10 cellular contexts compared by ENCODE assay signal in the genomic region with DNA sequence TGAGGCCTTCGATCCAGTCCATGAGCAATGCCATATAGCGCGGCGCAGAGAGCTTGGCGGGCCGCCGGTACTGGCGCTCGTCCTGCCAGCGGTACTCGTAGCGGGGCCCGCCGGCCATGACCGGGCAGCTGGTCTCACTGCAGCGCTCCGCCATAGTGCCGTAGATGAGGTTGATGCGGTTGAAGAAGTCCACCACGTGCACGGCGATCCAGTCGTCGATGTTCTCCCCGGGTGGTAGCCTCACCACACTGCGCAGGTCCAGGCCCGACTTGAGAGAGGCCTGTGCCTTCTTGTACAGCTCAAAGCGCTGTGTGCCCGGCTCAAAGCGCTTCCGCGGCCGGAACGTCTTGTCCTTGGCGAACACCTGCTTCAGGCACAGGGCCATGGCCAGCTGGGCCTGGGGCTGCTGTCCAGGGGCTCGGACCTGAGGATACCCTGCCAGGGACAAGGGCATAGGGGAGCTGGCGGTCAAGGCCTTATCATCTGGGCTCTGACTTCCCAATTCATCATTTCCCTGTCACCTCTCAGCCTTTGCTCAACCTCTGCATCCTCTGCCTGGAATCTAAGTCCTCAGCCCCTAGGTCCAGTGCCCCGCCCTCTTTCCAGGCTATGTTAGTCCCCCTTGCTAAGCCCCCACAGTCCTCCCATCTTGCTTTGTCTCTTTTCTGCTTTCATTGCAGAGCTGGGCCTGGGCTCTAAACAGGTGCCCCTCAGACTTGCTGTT. TPM values are rescaled to one million over a fixed set of nuclear protein-coding genes. Genes with fewer than 3 reads are reported as not detected.
DNase-seq lines count a peak whose midpoint lies in the region; ATAC-seq and TF ChIP-seq lines count a peak whose summit lies in the region.
"Had no signal": no experiment of that assay in that cellular context is flagged by ENCODE, and none has a peak within 500 bp of the region (broad histone marks: within the 10 kb centered on the region; RNA-seq: fewer than 3 reads in every experiment).

No MANE protein-coding gene starts in this region.

- H3K36me3 Mint-ChIP-seq in activated naive CD8-positive, alpha-beta T cell treated with anti-CD3 and anti-CD28 coated beads, Interleukin-2, amount 10 ng/mL, durations not matched to agents 7 days and 5 days: peaks cover 24% of the 10 kb centered on the region
- peaks cover 12% of the 10 kb centered on the region for H3K36me3 Mint-ChIP-seq in activated naive CD8-positive, alpha-beta T cell treated with anti-CD3 and anti-CD28 coated beads, Interleukin-2, amount 50 U/mL, for 24 hours (ENCODE audit: low read depth)

- no CpG with 5 or more reads among the region's 38 CpGs for WGBS in neuronal stem cell (ENCODE audit: extremely low coverage in 2 of 2, insufficient read length in 2 of 2, insufficient replicate concordance in 1 of 2), 2 donors

- H4K8ac ChIP-seq in neuronal stem cell (ENCODE audit: low read depth, low read length): no peak overlapping the region

- H3K18ac ChIP-seq in neuronal stem cell (ENCODE audit: low read length): peak overlapping the region; percentile 93

- intact Hi-C loops in vagina (cut with DNase I): loop anchor here (10.0 kb wide), 1 partner anchor 112 kb away; no protein-coding TSS in a partner anchor

- peak overlapping the region; percentile 97 for H2BK15ac ChIP-seq in neuronal stem cell (ENCODE audit: low read length)

- TF ChIP-seq POLR2A in vagina (IDR thresholded peaks at IDR 0.05): no peak

- no peaks in the 10 kb centered on the region for H3K9me3 Mint-ChIP-seq in activated naive CD8-positive, alpha-beta T cell treated with anti-CD3 and anti-CD28 coated beads, Interleukin-2, amount 10 ng/mL, durations not matched to agents 7 days and 5 days
- H3K9me3 Mint-ChIP-seq in activated naive CD8-positive, alpha-beta T cell treated with anti-CD3 and anti-CD28 coated beads, Interleukin-2, amount 50 U/mL, for 24 hours: no peaks in the 10 kb centered on the region

- H3K4me3 Mint-ChIP-seq in activated naive CD8-positive, alpha-beta T cell treated with anti-CD3 and anti-CD28 coated beads, Interleukin-2, amount 10 ng/mL, durations not matched to agents 7 days and 5 days: peak overlapping the region; percentile 33
- no peak overlapping the region for H3K4me3 Mint-ChIP-seq in activated naive CD8-positive, alpha-beta T cell treated with anti-CD3 and anti-CD28 coated beads, Interleukin-2, amount 50 U/mL, for 24 hours

- H3K4me1 ChIP-seq in neuronal stem cell (ENCODE audit: control insufficient read depth in 2 of 2, insufficient read depth in 1 of 2, low read depth in 1 of 2, low read length in 2 of 2): peaks cover 20 to 26% of the 10 kb centered on the region in 2 donors
- peaks cover 66% of the 10 kb centered on the region for H3K4me1 ChIP-seq in vagina

- ATAC-seq in activated naive CD8-positive, alpha-beta T cell treated with anti-CD3 and anti-CD28 coated beads, Interleukin-2, amount 10 ng/mL, durations not matched to agents 7 days and 5 days (ENCODE audit: low read depth): no peak
- ATAC-seq in activated naive CD8-positive, alpha-beta T cell treated with anti-CD3 and anti-CD28 coated beads, Interleukin-2, amount 50 U/mL, for 24 hours: no peak

- peak overlapping the region; percentile 57 for H3K27ac Mint-ChIP-seq in activated naive CD8-positive, alpha-beta T cell treated with anti-CD3 and anti-CD28 coated beads, Interleukin-2, amount 10 ng/mL, durations not matched to agents 7 days and 5 days
- H3K27ac Mint-ChIP-seq in activated naive CD8-positive, alpha-beta T cell treated with anti-CD3 and anti-CD28 coated beads, Interleukin-2, amount 50 U/mL, for 24 hours: no peak overlapping the region

- peak overlapping the region; percentile 97 for H3K4ac ChIP-seq in neuronal stem cell (ENCODE audit: low read length)

- peak overlapping the region; percentile 61 for H3K9ac ChIP-seq in neuronal stem cell (ENCODE audit: low read depth, low read length, poor library complexity)

- no peaks in the 10 kb centered on the region for H3K9me3 ChIP-seq in neuronal stem cell (replicated peaks in 1 of 2; ENCODE audit: control insufficient read depth in 2 of 2, insufficient read depth in 1 of 2, low read depth in 1 of 2, low read length in 2 of 2)
- H3K9me3 ChIP-seq in vagina: no peaks in the 10 kb centered on the region

- peaks cover 38% of the 10 kb centered on the region for H3K4me1 Mint-ChIP-seq in activated naive CD8-positive, alpha-beta T cell treated with anti-CD3 and anti-CD28 coated beads, Interleukin-2, amount 10 ng/mL, durations not matched to agents 7 days and 5 days
- H3K4me1 Mint-ChIP-seq in activated naive CD8-positive, alpha-beta T cell treated with anti-CD3 and anti-CD28 coated beads, Interleukin-2, amount 50 U/mL, for 24 hours: peaks cover 47% of the 10 kb centered on the region

- H3K27me3 Mint-ChIP-seq in activated naive CD8-positive, alpha-beta T cell treated with anti-CD3 and anti-CD28 coated beads, Interleukin-2, amount 10 ng/mL, durations not matched to agents 7 days and 5 days: peaks cover 2% of the 10 kb centered on the region
- no peaks in the 10 kb centered on the region for H3K27me3 Mint-ChIP-seq in activated naive CD8-positive, alpha-beta T cell treated with anti-CD3 and anti-CD28 coated beads, Interleukin-2, amount 50 U/mL, for 24 hours

- no peak for TF ChIP-seq CTCF in foreskin fibroblast (IDR thresholded peaks at IDR 0.05; ENCODE audit: low read depth, low read length)
- TF ChIP-seq CTCF in vagina (IDR thresholded peaks at IDR 0.05): no peak

- peak overlapping the region; percentile 81 for H2AFZ ChIP-seq in neuronal stem cell (ENCODE audit: low read length)

- peak overlapping the region; percentile 7 to 28 for H3K4me3 ChIP-seq in foreskin fibroblast (ENCODE audit: low read depth in 1 of 2, low read length in 2 of 2)
- no peak overlapping the region for H3K4me3 ChIP-seq in neuronal stem cell (ENCODE audit: low read length in 2 of 2)
- peak overlapping the region; percentile 28 to 32 for H3K4me3 ChIP-seq in vagina

- no peaks in the 10 kb centered on the region for H3K36me3 ChIP-seq in neuronal stem cell (replicated peaks in 1 of 2; ENCODE audit: control insufficient read depth in 2 of 2, insufficient read depth in 2 of 2, low read length in 2 of 2)
- H3K36me3 ChIP-seq in vagina: peaks cover 0 to 15% of the 10 kb centered on the region in 2 donors

- peak overlapping the region; percentile 31 for H3K23ac ChIP-seq in neuronal stem cell (ENCODE audit: low read depth, low read length, poor library complexity)

- H4K91ac ChIP-seq in neuronal stem cell (ENCODE audit: low read depth, low read length, poor library complexity): no peak overlapping the region

- H2BK5ac ChIP-seq in neuronal stem cell (ENCODE audit: low read length): peak overlapping the region; percentile 92

- peak overlapping the region; percentile 41 for H3K4me2 ChIP-seq in neuronal stem cell (ENCODE audit: insufficient read depth, low read length, poor library complexity, severe bottlenecking)

- POLR2A ChIA-PET in activated naive CD8-positive, alpha-beta T cell treated with anti-CD3 and anti-CD28 coated beads, Interleukin-2, amount 10 ng/mL, durations not matched to agents 7 days and 5 days (lab: Charles Lee): interaction anchor here (0.5 to 5.2 kb wide), 5 partner anchors 8 to 73 kb away, joined by 3 to 91 read pairs (median 3); a partner anchor contains a TSS

- peak overlapping the region; percentile 97 for H2AK5ac ChIP-seq in neuronal stem cell (ENCODE audit: low read depth, low read length)

- peak overlapping the region; percentile 95 for H2BK12ac ChIP-seq in neuronal stem cell (ENCODE audit: low read length)

- DNase-seq in activated naive CD8-positive, alpha-beta T cell treated with anti-CD3 and anti-CD28 coated beads, Interleukin-2, amount 10 ng/mL, durations not matched to agents 7 days and 5 days: no peak
- no peak for DNase-seq in activated naive CD8-positive, alpha-beta T cell treated with anti-CD3 and anti-CD28 coated beads, Interleukin-2, amount 50 U/mL, for 24 hours
- no peak for DNase-seq in foreskin fibroblast
- DNase-seq in neuronal stem cell (ENCODE audit: low spot score): peak; percentile 37
- DNase-seq in vagina (ENCODE audit: extremely low spot score in 2 of 2): no peak
- DNase-seq in DMS53 (lab: John Stamatoyannopoulos, UW): no peak
- DNase-seq in NCI-H446 (lab: John Stamatoyannopoulos, UW): no peak
- no peak for DNase-seq in NCI-H510A treated with DMSO at 0.1 percent for 48 hours (lab: John Stamatoyannopoulos, UW)
- DNase-seq: SIG-M5 had no signal

- peak overlapping the region; percentile 12 for H2BK120ac ChIP-seq in neuronal stem cell (ENCODE audit: low read depth, low read length)

- H3K27me3 ChIP-seq in neuronal stem cell (ENCODE audit: control insufficient read depth in 3 of 3, insufficient read depth in 3 of 3, low read depth in 1 of 3, low read length in 3 of 3): peaks cover 0 to 10% (median 5%) of the 10 kb centered on the region in 3 experiments
- no peaks in the 10 kb centered on the region for H3K27me3 ChIP-seq in vagina

- no peaks in the 10 kb centered on the region for H3K79me1 ChIP-seq in neuronal stem cell (ENCODE audit: low read depth, low read length)

- peak overlapping the region; percentile 57 for H3K14ac ChIP-seq in neuronal stem cell (ENCODE audit: low read length)

- H3K27ac ChIP-seq in neuronal stem cell (replicated peaks; ENCODE audit: low read length) (peak overlapping the region; percentile 86), vagina (peak overlapping the region; percentile 92)

RNA-seq across cellular contexts. Expression of a gene that starts 3.5 kb away (rescaled TPM):
- 10 to 100 TPM; 21.0 to 23.8 TPM for total RNA-seq in activated naive CD8-positive, alpha-beta T cell treated with anti-CD3 and anti-CD28 coated beads, Interleukin-2, amount 10 ng/mL, durations not matched to agents 7 days and 5 days
- polyA plus RNA-seq in neuronal stem cell (2013, experiment 1 of 2): 2.6 TPM
- polyA plus RNA-seq in neuronal stem cell (2013, experiment 2 of 2): 2.5 TPM
- 33.9 TPM for total RNA-seq in vagina

RNA-seq across cellular contexts. Expression of a gene that starts 9.0 kb away (rescaled TPM):
- total RNA-seq in activated naive CD8-positive, alpha-beta T cell treated with anti-CD3 and anti-CD28 coated beads, Interleukin-2, amount 10 ng/mL, durations not matched to agents 7 days and 5 days: 10 to 100 TPM; 65.4 to 70.2 TPM
- 16.2 TPM for polyA plus RNA-seq in neuronal stem cell (2013, experiment 1 of 2)
- polyA plus RNA-seq in neuronal stem cell (2013, experiment 2 of 2): 15.4 TPM
- 55.5 TPM for total RNA-seq in vagina

RNA-seq across cellular contexts. Expression of a gene that starts 55.1 kb away (rescaled TPM):
- 10 to 100 TPM; 43.3 to 45.4 TPM for total RNA-seq in activated naive CD8-positive, alpha-beta T cell treated with anti-CD3 and anti-CD28 coated beads, Interleukin-2, amount 10 ng/mL, durations not matched to agents 7 days and 5 days
- polyA plus RNA-seq in neuronal stem cell (2013, experiment 1 of 2): 57.7 TPM
- polyA plus RNA-seq in neuronal stem cell (2013, experiment 2 of 2): 60.0 TPM
- total RNA-seq in vagina: 37.1 TPM

RNA-seq across cellular contexts. Expression of a gene that starts 58.6 kb away (rescaled TPM):
- total RNA-seq in activated naive CD8-positive, alpha-beta T cell treated with anti-CD3 and anti-CD28 coated beads, Interleukin-2, amount 10 ng/mL, durations not matched to agents 7 days and 5 days: not detected
- 0.17 TPM for polyA plus RNA-seq in neuronal stem cell (2013, experiment 1 of 2)
- 0.37 TPM for polyA plus RNA-seq in neuronal stem cell (2013, experiment 2 of 2)
- total RNA-seq in vagina: not detected
- total RNA-seq: dermis microvascular lymphatic vessel endothelial cell had no signal

Comparison
In these comparisons a context has a peak if more than half of its experiments do, and no peak if none do; other contexts are left out.
1. H3K4me3 ChIP-seq: peak in foreskin fibroblast (2 of 2) and vagina (2 of 2); none in neuronal stem cell (0 of 2).